In genomic region chr9:107472581-107473335, GRCh38 we compare ENCODE assay signal across 1 cellular context.
TF ChIP-seq lines count a peak whose summit lies in the region.

No MANE protein-coding gene starts in this region.

TF ChIP-seq in GM23338, 12 proteins besides CTCF, POLR2A, EP300 and RAD21 (continued from another document):
- no peak for TF ChIP-seq ZNF462 (CRISPR knock-in tag; IDR thresholded peaks at IDR 0.05)
- TF ChIP-seq CREB1 (CRISPR knock-in tag; IDR thresholded peaks at IDR 0.05; ENCODE audit: low read depth), result no peak
- TF ChIP-seq POLR2AphosphoS5 (IDR thresholded peaks at IDR 0.05; ENCODE audit: low read depth), result no peak
- no peak for TF ChIP-seq STAT1 (IDR thresholded peaks at IDR 0.05; ENCODE audit: unreplicated experiment)
- no peak for TF ChIP-seq JUNB (IDR thresholded peaks at IDR 0.05; ENCODE audit: unreplicated experiment)
- no peak for TF ChIP-seq REST (IDR thresholded peaks at IDR 0.05; ENCODE audit: unreplicated experiment)
